1 cellular context compared by ENCODE assay signal in genomic region chr12:6613776-6614512, GRCh38.
TF ChIP-seq lines count a peak whose summit lies in the region.

No MANE protein-coding gene starts in this region.

TF ChIP-seq in HepG2, 621 proteins besides CTCF, POLR2A, EP300 and RAD21 (continued from another document and continues in another):
- TF ChIP-seq ZMYM2 (CRISPR knock-in tag; IDR thresholded peaks at IDR 0.05) (peak; percentile 69; the same call in 1 of the 2 replicates), USF2 (IDR thresholded peaks at IDR 0.05; ENCODE audit: low read depth, low read length) (no peak), USF2 (CRISPR knock-in tag; IDR thresholded peaks at IDR 0.05; ENCODE audit: borderline replicate concordance) (no peak), FOSL2 (CRISPR knock-in tag; IDR thresholded peaks at IDR 0.05) (no peak), ZNF232 (CRISPR knock-in tag; IDR thresholded peaks at IDR 0.05; ENCODE audit: borderline replicate concordance) (no peak), ZNF18 (CRISPR knock-in tag; IDR thresholded peaks at IDR 0.05; ENCODE audit: insufficient replicate concordance) (no peak), RCOR2 (CRISPR knock-in tag; IDR thresholded peaks at IDR 0.05) (no peak), CSRNP2 (CRISPR knock-in tag; conservative IDR thresholded peaks at IDR 0.05; ENCODE audit: low read depth) (no peak), EHMT2 (IDR thresholded peaks at IDR 0.05; ENCODE audit: borderline replicate concordance, low read depth, low read length) (no peak), U2AF2 (IDR thresholded peaks at IDR 0.05; ENCODE audit: low read depth, low read length) (no peak), MYNN (CRISPR knock-in tag; IDR thresholded peaks at IDR 0.05; ENCODE audit: low read depth) (no peak), ZNF280B (CRISPR knock-in tag; IDR thresholded peaks at IDR 0.05; ENCODE audit: borderline replicate concordance) (no peak), SOX13 (IDR thresholded peaks at IDR 0.05) (no peak), SOX13 (CRISPR knock-in tag; conservative IDR thresholded peaks at IDR 0.05 in 1 of 2, IDR thresholded peaks at IDR 0.05 in 1 of 2) (no peak; a peak in 1 of 4 replicates), ZFAT (CRISPR knock-in tag; conservative IDR thresholded peaks at IDR 0.05) (no peak), PHB2 (IDR thresholded peaks at IDR 0.05; ENCODE audit: partially characterized antibody) (no peak), FOXA3 (CRISPR knock-in tag; IDR thresholded peaks at IDR 0.05) (peak; percentile 29; the same call in 1 of the 2 replicates), SKI (IDR thresholded peaks at IDR 0.05; ENCODE audit: partially characterized antibody) (no peak), KDM1A (CRISPR knock-in tag; IDR thresholded peaks at IDR 0.05) (no peak), KDM4B (CRISPR knock-in tag; IDR thresholded peaks at IDR 0.05) (no peak), SIX1 (CRISPR knock-in tag; IDR thresholded peaks at IDR 0.05; ENCODE audit: borderline replicate concordance) (no peak), TBX2 (CRISPR knock-in tag; IDR thresholded peaks at IDR 0.05; ENCODE audit: borderline replicate concordance) (peak; percentile 36; the same call in 1 of the 2 replicates), HNF4A (CRISPR knock-in tag; IDR thresholded peaks at IDR 0.05) (peak; percentile 7; the same call in 1 of the 2 replicates), ZBTB7A (CRISPR knock-in tag; IDR thresholded peaks at IDR 0.05) (no peak), CHD4 (IDR thresholded peaks at IDR 0.05; ENCODE audit: borderline replicate concordance, low read length) (no peak), TARDBP (CRISPR knock-in tag; IDR thresholded peaks at IDR 0.05) (peak; percentile 37), TEF (CRISPR knock-in tag; IDR thresholded peaks at IDR 0.05) (no peak), SRF (IDR thresholded peaks at IDR 0.05; ENCODE audit: low read depth, low read length) (no peak), ZNF644 (CRISPR knock-in tag; IDR thresholded peaks at IDR 0.05; ENCODE audit: low read depth) (no peak), ZNF225 (CRISPR knock-in tag; IDR thresholded peaks at IDR 0.05) (no peak), NFRKB (IDR thresholded peaks at IDR 0.05) (no peak), ZSCAN9 (CRISPR knock-in tag; IDR thresholded peaks at IDR 0.05; ENCODE audit: borderline replicate concordance) (no peak), ZBTB49 (CRISPR knock-in tag; IDR thresholded peaks at IDR 0.05; ENCODE audit: borderline replicate concordance) (no peak), ZNF276 (CRISPR knock-in tag; IDR thresholded peaks at IDR 0.05; ENCODE audit: low read depth) (no peak), TCF12 (IDR thresholded peaks at IDR 0.05) (no peak), TCF12 (CRISPR knock-in tag; IDR thresholded peaks at IDR 0.05) (0 out of 2 replicates have a peak, but pooled peaks have one; percentile 11), ZNF337 (CRISPR knock-in tag; IDR thresholded peaks at IDR 0.05; ENCODE audit: borderline replicate concordance, low read depth) (no peak), JARID2 (CRISPR knock-in tag; IDR thresholded peaks at IDR 0.05; ENCODE audit: insufficient replicate concordance) (no peak), ZNF205 (CRISPR knock-in tag; IDR thresholded peaks at IDR 0.05) (peak; percentile 42; the same call in 1 of the 2 replicates), ONECUT2 (CRISPR knock-in tag; IDR thresholded peaks at IDR 0.05) (no peak), ZNF331 (CRISPR knock-in tag; IDR thresholded peaks at IDR 0.05) (no peak), UBTF (CRISPR knock-in tag; IDR thresholded peaks at IDR 0.05) (peak; percentile 56; the same call in 1 of the 2 replicates), SMARCE1 (IDR thresholded peaks at IDR 0.05; ENCODE audit: borderline replicate concordance) (no peak), IKZF4 (CRISPR knock-in tag; IDR thresholded peaks at IDR 0.05; ENCODE audit: borderline replicate concordance, low read depth, not compliant biosample characterization) (no peak), ZSCAN22 (CRISPR knock-in tag; IDR thresholded peaks at IDR 0.05) (no peak), WIZ (CRISPR knock-in tag; IDR thresholded peaks at IDR 0.05) (peak; percentile 57; the same call in 1 of the 2 replicates), RFX3 (CRISPR knock-in tag; IDR thresholded peaks at IDR 0.05) (no peak), PREB (CRISPR knock-in tag; IDR thresholded peaks at IDR 0.05) (no peak), RFX5 (IDR thresholded peaks at IDR 0.05; ENCODE audit: low read depth, low read length) (no peak), ZNF589 (CRISPR knock-in tag; conservative IDR thresholded peaks at IDR 0.05) (no peak), FOXK2 (IDR thresholded peaks at IDR 0.05) (no peak), STAT5B (CRISPR knock-in tag; IDR thresholded peaks at IDR 0.05) (no peak), ZNF709 (CRISPR knock-in tag; IDR thresholded peaks at IDR 0.05) (no peak), RXRB (CRISPR knock-in tag; IDR thresholded peaks at IDR 0.05; ENCODE audit: borderline replicate concordance) (peak; percentile 55; the same call in 1 of the 2 replicates), ZNF20 (CRISPR knock-in tag; IDR thresholded peaks at IDR 0.05) (no peak), ZNF781 (CRISPR knock-in tag; IDR thresholded peaks at IDR 0.05; ENCODE audit: borderline replicate concordance, not compliant biosample characterization) (no peak), ZNF430 (CRISPR knock-in tag; IDR thresholded peaks at IDR 0.05) (no peak), DPF2 (CRISPR knock-in tag; IDR thresholded peaks at IDR 0.05; ENCODE audit: borderline replicate concordance, low read depth) (no peak; the same call in 1 of the 2 replicates), ZNF234 (CRISPR knock-in tag; conservative IDR thresholded peaks at IDR 0.05) (0 out of 2 replicates have a peak, but pooled peaks have one; percentile 35), KLF12 (CRISPR knock-in tag; IDR thresholded peaks at IDR 0.05; ENCODE audit: borderline replicate concordance) (no peak), ZNF44 (CRISPR knock-in tag; IDR thresholded peaks at IDR 0.05) (no peak)
